15 cellular contexts compared by ENCODE assay signal in genomic region chr2:234814366-234814765, GRCh38.
DNase-seq lines count a peak whose midpoint lies in the region; ATAC-seq and TF ChIP-seq lines count a peak whose summit lies in the region.
"Had no signal": no experiment of that assay in that cellular context is flagged by ENCODE, and none has a peak within 500 bp of the region (broad histone marks: within the 10 kb centered on the region; RNA-seq: fewer than 3 reads in every experiment).

No MANE protein-coding gene starts in this region.

- H3K4me3 ChIP-seq in BLaER1: no peak overlapping the region
- H3K4me3 ChIP-seq in GM23338: no peak overlapping the region
- H3K4me3 ChIP-seq: K562 had no signal

- H3K27me3 Mint-ChIP-seq in GM23338 (ENCODE audit: insufficient read depth, low read depth, poor library complexity): peaks cover 7% of the 10 kb centered on the region
- peaks cover 6% of the 10 kb centered on the region for H3K27me3 Mint-ChIP-seq in T-helper 2 cell treated with Interferon-gamma antibody and Interleukin-4, amounts not matched to agents 5 μg/mL and 100 μg/mL, for 36 hours (ENCODE audit: low read depth)

- H3F3A ChIP-seq in GM23338 (replicated peaks; ENCODE audit: low read depth): no peaks in the 10 kb centered on the region

- H3K4me1 ChIP-seq in BLaER1 (peaks cover 26% of the 10 kb centered on the region), GM23338 (ENCODE audit: insufficient read depth) (no peaks in the 10 kb centered on the region)

- ATAC-seq in GM23338: peak; percentile 64
- no peak for ATAC-seq in SK-N-SH treated with all-trans-retinoic acid at 6 μM for 48 hours
- ATAC-seq: HCT116, K562 had no signal

- H3K27me3 ChIP-seq in BLaER1 (no peaks in the 10 kb centered on the region), GM23338 (ENCODE audit: insufficient read depth) (no peaks in the 10 kb centered on the region)

- no peaks in the 10 kb centered on the region for H3K79me2 ChIP-seq in GM23338 (replicated peaks; ENCODE audit: insufficient read depth)

- H3K36me3 ChIP-seq in BLaER1 (no peaks in the 10 kb centered on the region), GM23338 (ENCODE audit: insufficient read depth) (no peaks in the 10 kb centered on the region)

- peak overlapping the region; percentile 48 for H3K4me2 ChIP-seq in BLaER1
- no peak overlapping the region for H3K4me2 ChIP-seq in GM23338
- H3K4me2 ChIP-seq: SK-N-SH had no signal

- H3K27ac ChIP-seq in BLaER1 (no peak overlapping the region), GM23338 (ENCODE audit: low read depth) (no peak overlapping the region)

- no peak overlapping the region for H3K4me3 Mint-ChIP-seq in GM23338
- no peak overlapping the region for H3K4me3 Mint-ChIP-seq in T-helper 2 cell treated with Interferon-gamma antibody and Interleukin-4, amounts not matched to agents 5 μg/mL and 100 μg/mL, for 36 hours
- H3K4me3 Mint-ChIP-seq: CD14-positive monocyte had no signal

- H3K9me3 Mint-ChIP-seq in GM23338: no peaks in the 10 kb centered on the region; the same call in 2 of the 3 replicates
- H3K9me3 Mint-ChIP-seq in T-helper 2 cell treated with Interferon-gamma antibody and Interleukin-4, amounts not matched to agents 5 μg/mL and 100 μg/mL, for 36 hours: no peaks in the 10 kb centered on the region

- no peak overlapping the region for H2AFZ ChIP-seq in GM23338

- no peak overlapping the region for H3K27ac Mint-ChIP-seq in GM23338
- H3K27ac Mint-ChIP-seq in T-helper 2 cell treated with Interferon-gamma antibody and Interleukin-4, amounts not matched to agents 5 μg/mL and 100 μg/mL, for 36 hours: no peak overlapping the region

- TF ChIP-seq CTCF in GM23338 (conservative IDR thresholded peaks at IDR 0.05; ENCODE audit: low read depth in 2 of 2): no peak

- H3K36me3 Mint-ChIP-seq in GM23338 (ENCODE audit: low read depth): no peaks in the 10 kb centered on the region
- H3K36me3 Mint-ChIP-seq in T-helper 2 cell treated with Interferon-gamma antibody and Interleukin-4, amounts not matched to agents 5 μg/mL and 100 μg/mL, for 36 hours (ENCODE audit: low read depth): no peaks in the 10 kb centered on the region
- H3K36me3 Mint-ChIP-seq: CD14-positive monocyte had no signal

- DNase-seq in GM23338 (ENCODE audit: low spot score) (no peak), NCI-H69 (lab: John Stamatoyannopoulos, UW) (peak; percentile 37), kidney glomerular epithelial cell (lab: John Stamatoyannopoulos, UW) (peak; percentile 59)
- no peak for DNase-seq in T-helper 2 cell treated with Interferon-gamma antibody and Interleukin-4, amounts not matched to agents 5 μg/mL and 100 μg/mL, for 36 hours (ENCODE audit: low spot score)
- DNase-seq in stimulated activated CD4-positive, alpha-beta T cell treated with anti-CD3 and anti-CD28 coated beads, Interleukin-2, amount 100 ng/mL, for 48 hours: no peak
- DNase-seq: NCI-H2029 treated with DMSO at 0.1 percent for 48 hours, NCI-H446 treated with DMSO at 0.1 percent for 48 hours, Right ventricle myocardium superior, SK-N-SH, T-helper 1 cell had no signal

- no peak overlapping the region for H3K9ac ChIP-seq in BLaER1
- H3K9ac ChIP-seq: SK-N-SH had no signal

- H3K9me3 ChIP-seq in BLaER1: no peaks in the 10 kb centered on the region
- H3K9me3 ChIP-seq: SK-N-SH had no signal

- no peaks in the 10 kb centered on the region for H4K20me1 ChIP-seq in BLaER1
- no peaks in the 10 kb centered on the region for H4K20me1 ChIP-seq in GM23338 (replicated peaks; ENCODE audit: insufficient read depth)

- H3K4me1 Mint-ChIP-seq in GM23338: peaks cover 9% of the 10 kb centered on the region
- H3K4me1 Mint-ChIP-seq in T-helper 2 cell treated with Interferon-gamma antibody and Interleukin-4, amounts not matched to agents 5 μg/mL and 100 μg/mL, for 36 hours (ENCODE audit: low read depth): no peaks in the 10 kb centered on the region
- H3K4me1 Mint-ChIP-seq: CD14-positive monocyte had no signal

- H3K9me2 ChIP-seq in GM23338 (ENCODE audit: insufficient read depth): no peaks in the 10 kb centered on the region
- H3K9me2 ChIP-seq: SK-N-SH had no signal

TF ChIP-seq in GM23338, 12 proteins besides CTCF, POLR2A, EP300 and RAD21 (continues in another document):
- no peak for TF ChIP-seq ZNF331 (CRISPR knock-in tag; IDR thresholded peaks at IDR 0.05; ENCODE audit: low read depth)
- no peak for TF ChIP-seq ZNF114 (CRISPR knock-in tag; IDR thresholded peaks at IDR 0.05)
- TF ChIP-seq STAT1 (IDR thresholded peaks at IDR 0.05; ENCODE audit: unreplicated experiment): no peak
- no peak for TF ChIP-seq EZH2phosphoT487 (IDR thresholded peaks at IDR 0.05; ENCODE audit: unreplicated experiment)
- no peak for TF ChIP-seq REST (IDR thresholded peaks at IDR 0.05; ENCODE audit: unreplicated experiment)
- TF ChIP-seq JUNB (IDR thresholded peaks at IDR 0.05; ENCODE audit: unreplicated experiment): no peak
- no peak for TF ChIP-seq POLR2AphosphoS5 (IDR thresholded peaks at IDR 0.05; ENCODE audit: low read depth)

TF ChIP-seq in SK-N-SH treated with all-trans-retinoic acid at 6 μM for 48 hours, 23 proteins besides CTCF, POLR2A, EP300 and RAD21:
- TF ChIP-seq ESRRG (CRISPR knock-in tag; IDR thresholded peaks at IDR 0.05) (no peak), CSRNP3 (CRISPR knock-in tag; IDR thresholded peaks at IDR 0.05) (no peak), TOX (CRISPR knock-in tag; IDR thresholded peaks at IDR 0.05; ENCODE audit: borderline replicate concordance) (no peak), CREB5 (CRISPR knock-in tag; IDR thresholded peaks at IDR 0.05; ENCODE audit: low read depth) (no peak), ZC3H10 (CRISPR knock-in tag; IDR thresholded peaks at IDR 0.05) (no peak), ZFP30 (CRISPR knock-in tag; IDR thresholded peaks at IDR 0.05) (no peak), GLIS3 (CRISPR knock-in tag; IDR thresholded peaks at IDR 0.05) (no peak), TCF4 (CRISPR knock-in tag; IDR thresholded peaks at IDR 0.05; ENCODE audit: borderline replicate concordance) (no peak), RARB (CRISPR knock-in tag; IDR thresholded peaks at IDR 0.05) (no peak), CSDC2 (CRISPR knock-in tag; IDR thresholded peaks at IDR 0.05) (no peak), OSR1 (CRISPR knock-in tag; IDR thresholded peaks at IDR 0.05) (no peak), ZNF565 (CRISPR knock-in tag; conservative IDR thresholded peaks at IDR 0.05; ENCODE audit: low read depth) (no peak), POU6F1 (CRISPR knock-in tag; IDR thresholded peaks at IDR 0.05; ENCODE audit: borderline replicate concordance, low read depth) (no peak), ZNF70 (CRISPR knock-in tag; IDR thresholded peaks at IDR 0.05) (no peak), PPARA (CRISPR knock-in tag; IDR thresholded peaks at IDR 0.05; ENCODE audit: borderline replicate concordance) (no peak)

Comparison
In these comparisons a context has a peak if more than half of its experiments do, and no peak if none do; other contexts are left out.
1. DNase-seq: peak in NCI-H69 (single experiment) and kidney glomerular epithelial cell (single experiment); none in GM23338 (single experiment), T-helper 2 cell treated with Interferon-gamma antibody and Interleukin-4, amounts not matched to agents 5 μg/mL and 100 μg/mL, for 36 hours (single experiment) and stimulated activated CD4-positive, alpha-beta T cell treated with anti-CD3 and anti-CD28 coated beads, Interleukin-2, amount 100 ng/mL, for 48 hours (0 of 2).